Comparison of ENCODE assay signal across 1 cellular context in genomic region chr21:34579411-34579810, GRCh38.
TF ChIP-seq lines count a peak whose summit lies in the region.

No MANE protein-coding gene starts in this region.

TF ChIP-seq in SK-N-SH treated with all-trans-retinoic acid at 6 μM for 48 hours, 23 proteins besides CTCF, POLR2A, EP300 and RAD21 (continued from another document):
- TF ChIP-seq ZNF8 (CRISPR knock-in tag; IDR thresholded peaks at IDR 0.05) (no peak), TOX (CRISPR knock-in tag; IDR thresholded peaks at IDR 0.05; ENCODE audit: borderline replicate concordance) (no peak), POU6F1 (CRISPR knock-in tag; IDR thresholded peaks at IDR 0.05; ENCODE audit: borderline replicate concordance, low read depth) (no peak), TSHZ2 (CRISPR knock-in tag; IDR thresholded peaks at IDR 0.05) (no peak), OSR1 (CRISPR knock-in tag; IDR thresholded peaks at IDR 0.05) (no peak), TCF4 (CRISPR knock-in tag; IDR thresholded peaks at IDR 0.05; ENCODE audit: borderline replicate concordance) (no peak)
TF ChIP-seq in SK-N-SH treated with all-trans-retinoic acid at 6 μM for 48 hours: peak in this region for 0.
